Comparison of ENCODE assay signal across 10 cellular contexts in genomic region chr6:75735491-75736186, GRCh38. TPM values are rescaled to one million over a fixed set of nuclear protein-coding genes. Genes with fewer than 3 reads are reported as not detected.
A peak's percentile ranks its signal among the peaks of the same experiment; 100 is the strongest.
DNase-seq lines count a peak whose midpoint lies in the region; ATAC-seq and TF ChIP-seq lines count a peak whose summit lies in the region.
"Had no signal": no experiment of that assay in that cellular context is flagged by ENCODE, and none has a peak within 500 bp of the region (broad histone marks: within the 10 kb centered on the region; RNA-seq: fewer than 3 reads in every experiment).

No MANE protein-coding gene starts in this region.

- CTCF ChIA-PET in Calu3 (lab: Charles Lee), result interaction anchor here (0.8 kb wide), 1 partner anchor 10 kb away, joined by 4 read pairs; no protein-coding TSS in a partner anchor
- CTCF ChIA-PET in activated CD4-positive, alpha-beta memory T cell treated with anti-CD3 and anti-CD28 coated beads for 36 hours (lab: Charles Lee), result no interaction called here

- no peaks in the 10 kb centered on the region for H3K27me3 Mint-ChIP-seq in Calu3 (ENCODE audit: unreplicated experiment)
- H3K27me3 Mint-ChIP-seq in activated CD4-positive, alpha-beta memory T cell treated with anti-CD3 and anti-CD28 coated beads for 36 hours, result no peaks in the 10 kb centered on the region

- intact Hi-C loops in Calu3 (cut with micrococcal nuclease; ENCODE audit: unreplicated experiment), result no loop called here
- intact Hi-C loops in left cardiac atrium (cut with DNase I), result no loop called here
- intact Hi-C loops in ascending aorta (cut with DNase I), result no loop called here
- intact Hi-C loops in activated CD4-positive, alpha-beta memory T cell treated with anti-CD3 and anti-CD28 coated beads for 36 hours (cut with micrococcal nuclease), result no loop called here
- intact Hi-C loops in tibial artery (cut with DNase I; ENCODE audit: low total_unique reads), result no loop called here

- DNase-seq in Calu3, result peak; percentile 40
- peak; percentile 33 for DNase-seq in fibroblast of the aortic adventitia (ENCODE audit: low read depth)
- no peak for DNase-seq in left cardiac atrium
- DNase-seq in ascending aorta (ENCODE audit: low spot score in 2 of 2), result no peak
- DNase-seq in activated CD4-positive, alpha-beta memory T cell treated with anti-CD3 and anti-CD28 coated beads for 36 hours, result no peak
- DNase-seq in tibial artery, result no peak
- DNase-seq: head of caudate nucleus, T1000 had no signal

- peaks cover 21% of the 10 kb centered on the region for H3K4me1 Mint-ChIP-seq in Calu3 (ENCODE audit: low read depth, unreplicated experiment)
- H3K4me1 Mint-ChIP-seq in activated CD4-positive, alpha-beta memory T cell treated with anti-CD3 and anti-CD28 coated beads for 36 hours (ENCODE audit: low read depth), result no peaks in the 10 kb centered on the region

- H3K9me3 ChIP-seq in ascending aorta (no peaks in the 10 kb centered on the region), tibial artery (no peaks in the 10 kb centered on the region)

- H3K36me3 Mint-ChIP-seq in Calu3 (ENCODE audit: insufficient read depth, unreplicated experiment), result peaks cover 11% of the 10 kb centered on the region
- H3K36me3 Mint-ChIP-seq in activated CD4-positive, alpha-beta memory T cell treated with anti-CD3 and anti-CD28 coated beads for 36 hours, result no peaks in the 10 kb centered on the region

- peaks cover 3% of the 10 kb centered on the region for H3K9me3 Mint-ChIP-seq in Calu3 (ENCODE audit: low read depth, unreplicated experiment)
- H3K9me3 Mint-ChIP-seq in activated CD4-positive, alpha-beta memory T cell treated with anti-CD3 and anti-CD28 coated beads for 36 hours, result no peaks in the 10 kb centered on the region

- no TSS peak for BruUV-seq in Calu3 (replicated peaks; lab: Mats Ljungman, UMichigan)

- H3K4me3 ChIP-seq in fibroblast of the aortic adventitia (ENCODE audit: low read depth, low read length) (no peak overlapping the region), ascending aorta (no peak overlapping the region), tibial artery (no peak overlapping the region)

- peak overlapping the region; percentile 96 for H3K27ac Mint-ChIP-seq in Calu3 (ENCODE audit: unreplicated experiment)
- H3K27ac Mint-ChIP-seq in activated CD4-positive, alpha-beta memory T cell treated with anti-CD3 and anti-CD28 coated beads for 36 hours, result no peak overlapping the region

- ATAC-seq in GM21526 (IDR thresholded peaks at IDR 0.05; ENCODE audit: low FRiP score, unreplicated experiment) (peak; percentile 65), HG03575 (IDR thresholded peaks at IDR 0.05; ENCODE audit: extremely low read depth, insufficient number of reproducible peaks, low FRiP score, unreplicated experiment) (peak; percentile 61), left cardiac atrium (no peak)

- TF ChIP-seq CTCF in Calu3 (IDR thresholded peaks at IDR 0.05; ENCODE audit: unreplicated experiment), result no peak
- no peak for TF ChIP-seq CTCF in fibroblast of the aortic adventitia (IDR thresholded peaks at IDR 0.05; ENCODE audit: insufficient read depth, low read length)
- TF ChIP-seq CTCF in ascending aorta (IDR thresholded peaks at IDR 0.05), result no peak
- TF ChIP-seq CTCF in tibial artery (IDR thresholded peaks at IDR 0.05), result no peak

- no peaks in the 10 kb centered on the region for H3K4me1 ChIP-seq in ascending aorta
- peaks cover 0 to 3% (median 0%) of the 10 kb centered on the region in 4 donors for H3K4me1 ChIP-seq in tibial artery

- peak overlapping the region; percentile 28 for H3K4me3 Mint-ChIP-seq in Calu3 (ENCODE audit: low read depth, unreplicated experiment)
- H3K4me3 Mint-ChIP-seq in activated CD4-positive, alpha-beta memory T cell treated with anti-CD3 and anti-CD28 coated beads for 36 hours, result no peak overlapping the region

- no peak overlapping the region for H3K27ac ChIP-seq in ascending aorta
- H3K27ac ChIP-seq in tibial artery, result no peak overlapping the region

- H3K36me3 ChIP-seq in ascending aorta (no peaks in the 10 kb centered on the region), tibial artery (no peaks in the 10 kb centered on the region)

- no peaks in the 10 kb centered on the region for H3K27me3 ChIP-seq in ascending aorta
- no peaks in the 10 kb centered on the region for H3K27me3 ChIP-seq in tibial artery

- POLR2A ChIA-PET in activated CD4-positive, alpha-beta memory T cell treated with anti-CD3 and anti-CD28 coated beads for 36 hours (lab: Charles Lee), result no interaction called here

RNA-seq across cellular contexts. Expression of gene MYO6, which starts 13.4 kb away (rescaled TPM):
- total RNA-seq in Calu3 (2022) (122 and 153 TPM in 2 replicates), fibroblast of the aortic adventitia (ENCODE audit: low replicate concordance) (10.5 and 16.4 TPM in 2 replicates), left cardiac atrium (1 to 10 TPM; 6.5 to 10.0 TPM), ascending aorta (3.7 TPM)
- 1 to 10 TPM; 6.1 to 6.4 TPM for total RNA-seq in activated CD4-positive, alpha-beta memory T cell treated with anti-CD3 and anti-CD28 coated beads for 36 hours

Comparison
In these comparisons a context has a peak if more than half of its experiments do, and no peak if none do; other contexts are left out.
1. DNase-seq: peak in Calu3 (single experiment) and fibroblast of the aortic adventitia (single experiment); none in left cardiac atrium (single experiment), ascending aorta (0 of 2), activated CD4-positive, alpha-beta memory T cell treated with anti-CD3 and anti-CD28 coated beads for 36 hours (single experiment) and tibial artery (0 of 2).
2. ATAC-seq: peak in GM21526 (single experiment) and HG03575 (single experiment); none in left cardiac atrium (0 of 2).